27 cellular contexts compared by ENCODE assay signal in the genomic region with DNA sequence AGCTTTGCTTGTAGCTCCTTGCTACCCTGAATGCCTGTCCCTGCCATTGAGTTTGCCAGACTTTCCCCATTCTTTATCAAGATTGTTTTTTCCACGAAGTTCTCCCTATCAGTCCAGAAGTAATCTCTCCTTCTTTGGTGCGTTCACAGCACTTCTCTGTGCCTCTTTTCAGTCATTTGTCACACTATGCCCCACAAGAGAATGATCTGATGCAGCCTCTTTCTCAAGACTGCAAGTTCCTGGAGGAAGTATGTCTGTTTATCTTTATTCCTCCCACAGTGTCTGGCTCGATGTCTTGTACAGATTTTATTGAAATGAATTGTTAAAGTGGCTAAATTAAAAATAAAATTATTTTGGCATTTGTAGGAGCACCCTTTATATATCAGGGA.
DNase-seq lines count a peak whose midpoint lies in the region; ATAC-seq, FAIRE-seq and TF ChIP-seq lines count a peak whose summit lies in the region.
"Had no signal": no experiment of that assay in that cellular context is flagged by ENCODE, and none has a peak within 500 bp of the region (broad histone marks: within the 10 kb centered on the region; RNA-seq: fewer than 3 reads in every experiment).

No MANE protein-coding gene starts in this region.

- H3K9me2 ChIP-seq in Karpas-422 (replicated peaks; ENCODE audit: insufficient read depth, low read length) = no peaks in the 10 kb centered on the region

- no peak overlapping the region for H3K27ac Mint-ChIP-seq in astrocyte (ENCODE audit: unreplicated experiment)
- H3K27ac Mint-ChIP-seq: activated CD4-positive, alpha-beta memory T cell treated with anti-CD3 and anti-CD28 coated beads for 36 hours; activated naive CD4-positive, alpha-beta T cell treated with anti-CD3 and anti-CD28 coated beads, Interleukin-2, amount 50 U/mL, for 72 hours; activated T-helper 2 cell treated with anti-CD3 and anti-CD28 coated beads, Interferon-gamma antibody, Interleukin-2, Interleukin-4, amounts not matched to agents 10 μg/mL and 5 μg/mL and 100 μg/mL, durations not matched to agents 14 hours and 24 hours and 36 hours; B cell; nephron progenitor cell had no signal

- no peaks in the 10 kb centered on the region for H3K27me3 Mint-ChIP-seq in astrocyte (ENCODE audit: low read depth, unreplicated experiment)

- DNase-seq in Karpas-422 = no peak
- DNase-seq in astrocyte (ENCODE audit: low read depth) = peak; percentile 26
- DNase-seq in foreskin fibroblast = peak; percentile 32 to 57
- DNase-seq in T-helper 9 cell = no peak
- DNase-seq: activated CD4-positive, alpha-beta memory T cell treated with anti-CD3 and anti-CD28 coated beads for 36 hours; activated CD8-positive, alpha-beta memory T cell treated with anti-CD3 and anti-CD28 coated beads, Interleukin-2, amount 50 U/mL, for 48 hours; DMS79 treated with DMSO at 0.1 percent for 48 hours; gastrocnemius medialis; NCI-H1092 treated with DMSO at 0.1 percent for 48 hours; NCI-H2029 treated with DMSO at 0.1 percent for 48 hours; NCI-H345; nephron progenitor cell; right lobe of liver; T1000 had no signal

- H3K36me3 ChIP-seq in Karpas-422 (ENCODE audit: insufficient read depth, low read length) (no peaks in the 10 kb centered on the region), astrocyte (ENCODE audit: insufficient read depth, low read length) (no peaks in the 10 kb centered on the region)
- H3K36me3 ChIP-seq: ascending aorta, gastrocnemius medialis, right lobe of liver, tibial nerve had no signal

- H3K27ac ChIP-seq in Karpas-422 (ENCODE audit: low read length) (no peak overlapping the region), astrocyte (ENCODE audit: low read depth, low read length) (peak overlapping the region; percentile 54)
- H3K27ac ChIP-seq: ascending aorta, gastrocnemius medialis, HL-60, parathyroid adenoma, right lobe of liver, RWPE1, tibial nerve had no signal

- FAIRE-seq in astrocyte (lab: Jason Lieb, UNC) = no peak
- FAIRE-seq: HepG2, islet of Langerhans had no signal

- no peaks in the 10 kb centered on the region for H4K20me1 ChIP-seq in Karpas-422 (ENCODE audit: insufficient read depth, low read depth, low read length)
- no peaks in the 10 kb centered on the region for H4K20me1 ChIP-seq in astrocyte (ENCODE audit: insufficient read depth, low read length)

- no peaks in the 10 kb centered on the region for H3K79me2 ChIP-seq in Karpas-422 (ENCODE audit: low read length)
- H3K79me2 ChIP-seq in astrocyte (ENCODE audit: insufficient read depth, low read length) = no peaks in the 10 kb centered on the region
- H3K79me2 ChIP-seq: parathyroid adenoma had no signal

- H3K4me1 ChIP-seq in Karpas-422 (ENCODE audit: low read length) (peaks cover 70% of the 10 kb centered on the region), astrocyte (ENCODE audit: insufficient read depth, low read length) (peaks cover 12% of the 10 kb centered on the region)
- H3K4me1 ChIP-seq: ascending aorta, gastrocnemius medialis, parathyroid adenoma, right lobe of liver had no signal

- H3K9ac ChIP-seq in Karpas-422 (ENCODE audit: low read length) = peak overlapping the region; percentile 15
- peak overlapping the region; percentile 38 for H3K9ac ChIP-seq in astrocyte (ENCODE audit: low read length)
- H3K9ac ChIP-seq: parathyroid adenoma had no signal

- H3K4me2 ChIP-seq in Karpas-422 (ENCODE audit: low read depth, low read length, poor library complexity, severe bottlenecking) (peak overlapping the region; percentile 1), astrocyte (ENCODE audit: low read length) (peak overlapping the region; percentile 68)

- H3K27me3 ChIP-seq in Karpas-422 (ENCODE audit: low read length) (no peaks in the 10 kb centered on the region), astrocyte (ENCODE audit: insufficient read depth, low read length) (no peaks in the 10 kb centered on the region)
- H3K27me3 ChIP-seq: ascending aorta, gastrocnemius medialis, right lobe of liver, tibial nerve had no signal

- H3K9me3 ChIP-seq in Karpas-422 (ENCODE audit: low read length) (no peaks in the 10 kb centered on the region), astrocyte (ENCODE audit: insufficient read depth, low read depth, low read length) (no peaks in the 10 kb centered on the region)
- H3K9me3 ChIP-seq: ascending aorta, gastrocnemius medialis, right lobe of liver, tibial nerve had no signal

- H3K36me3 Mint-ChIP-seq in astrocyte (ENCODE audit: low read depth, unreplicated experiment) = no peaks in the 10 kb centered on the region
- H3K36me3 Mint-ChIP-seq: activated CD4-positive, alpha-beta memory T cell treated with anti-CD3 and anti-CD28 coated beads for 36 hours; activated naive CD4-positive, alpha-beta T cell treated with anti-CD3 and anti-CD28 coated beads, Interleukin-2, amount 50 U/mL, for 72 hours had no signal

- H3K4me3 ChIP-seq in Karpas-422 (ENCODE audit: low read length) (no peak overlapping the region), astrocyte (ENCODE audit: insufficient read depth, low read depth, low read length) (no peak overlapping the region), foreskin fibroblast (ENCODE audit: low read depth in 1 of 2, low read length in 2 of 2) (no peak overlapping the region)
- H3K4me3 ChIP-seq: ascending aorta, gastrocnemius medialis, right lobe of liver, tibial nerve had no signal

- ATAC-seq in HG03571 (IDR thresholded peaks at IDR 0.05; ENCODE audit: unreplicated experiment) = no peak
- ATAC-seq in HG02981 (IDR thresholded peaks at IDR 0.05; ENCODE audit: unreplicated experiment) = no peak
- no peak for ATAC-seq in GM21423 (IDR thresholded peaks at IDR 0.05; ENCODE audit: unreplicated experiment)
- ATAC-seq: activated naive CD4-positive, alpha-beta T cell treated with anti-CD3 and anti-CD28 coated beads, Interleukin-2, amount 50 U/mL, for 72 hours; gastrocnemius medialis; HepG2 had no signal

- no peaks in the 10 kb centered on the region for H3K9me3 Mint-ChIP-seq in astrocyte (ENCODE audit: unreplicated experiment)
- H3K9me3 Mint-ChIP-seq: activated CD4-positive, alpha-beta memory T cell treated with anti-CD3 and anti-CD28 coated beads for 36 hours; activated naive CD4-positive, alpha-beta T cell treated with anti-CD3 and anti-CD28 coated beads, Interleukin-2, amount 50 U/mL, for 72 hours; activated T-helper 2 cell treated with anti-CD3 and anti-CD28 coated beads, Interferon-gamma antibody, Interleukin-2, Interleukin-4, amounts not matched to agents 10 μg/mL and 5 μg/mL and 100 μg/mL, durations not matched to agents 14 hours and 24 hours and 36 hours; nephron progenitor cell had no signal

- H2AFZ ChIP-seq in Karpas-422 (ENCODE audit: low read length) = peak overlapping the region; percentile 83
- no peak overlapping the region for H2AFZ ChIP-seq in astrocyte (ENCODE audit: low read depth, low read length)
- H2AFZ ChIP-seq: parathyroid adenoma had no signal

- H3K4me3 Mint-ChIP-seq in astrocyte (ENCODE audit: unreplicated experiment) = no peak overlapping the region
- H3K4me3 Mint-ChIP-seq: activated CD4-positive, alpha-beta memory T cell treated with anti-CD3 and anti-CD28 coated beads for 36 hours; B cell; nephron progenitor cell had no signal

- peaks cover 2% of the 10 kb centered on the region for H3K4me1 Mint-ChIP-seq in astrocyte (ENCODE audit: low read depth, unreplicated experiment)
- H3K4me1 Mint-ChIP-seq: B cell had no signal

- TF ChIP-seq CTCF in astrocyte (IDR thresholded peaks at IDR 0.05; ENCODE audit: insufficient read depth, low read depth, low read length) = no peak
- TF ChIP-seq CTCF in foreskin fibroblast (IDR thresholded peaks at IDR 0.05; ENCODE audit: low read depth, low read length) = no peak

Comparison
In these comparisons a context has a peak if more than half of its experiments do, and no peak if none do; other contexts are left out.
1. DNase-seq: peak in astrocyte (single experiment) and foreskin fibroblast (2 of 2); none in Karpas-422 (single experiment) and T-helper 9 cell (single experiment).